In genomic region chr17:9212376-9213310, GRCh38 we compare ENCODE assay signal across 22 cellular contexts.
DNase-seq lines count a peak whose midpoint lies in the region; ATAC-seq, FAIRE-seq and TF ChIP-seq lines count a peak whose summit lies in the region.
"Had no signal": no experiment of that assay in that cellular context is flagged by ENCODE, and none has a peak within 500 bp of the region (broad histone marks: within the 10 kb centered on the region; RNA-seq: fewer than 3 reads in every experiment).

No MANE protein-coding gene starts in this region.

- H3K4me3 ChIP-seq in right cardiac atrium (ENCODE audit: low read length) (no peak overlapping the region), kidney (ENCODE audit: low read length in 2 of 2) (no peak overlapping the region)
- H3K4me3 ChIP-seq: K562 had no signal

- no peak overlapping the region for H3K9ac ChIP-seq in kidney (ENCODE audit: low read length in 2 of 2)

- H3K36me3 Mint-ChIP-seq in stimulated activated effector memory CD8-positive, alpha-beta T cell treated with anti-CD3 and anti-CD28 coated beads, Interleukin-12 subunit alpha, Interleukin-12 subunit beta, amount 100 ng/mL, for 72 hours: no peaks in the 10 kb centered on the region
- H3K36me3 Mint-ChIP-seq in WTC11: peaks cover 19% of the 10 kb centered on the region
- H3K36me3 Mint-ChIP-seq: CD14-positive monocyte had no signal

- FAIRE-seq in kidney (lab: Jason Lieb, UNC): no peak
- FAIRE-seq: A204.1, GM19239, K562 had no signal

- no peak for TF ChIP-seq CTCF in kidney (IDR thresholded peaks at IDR 0.05; ENCODE audit: borderline replicate concordance, extremely low read depth, insufficient read depth)
- TF ChIP-seq CTCF in WTC11 (IDR thresholded peaks at IDR 0.05): no peak

- H3K27me3 ChIP-seq in right cardiac atrium (ENCODE audit: control insufficient read depth, insufficient read depth): no peaks in the 10 kb centered on the region

- POLR2A ChIA-PET in WTC11 (lab: Charles Lee): no interaction called here

- H3K27ac ChIP-seq in right cardiac atrium (ENCODE audit: low read length) (no peak overlapping the region), kidney (ENCODE audit: low read depth in 2 of 2, low read length in 2 of 2) (no peak overlapping the region)

- H3K9me3 Mint-ChIP-seq in stimulated activated effector memory CD8-positive, alpha-beta T cell treated with anti-CD3 and anti-CD28 coated beads, Interleukin-12 subunit alpha, Interleukin-12 subunit beta, amount 100 ng/mL, for 72 hours: peaks cover 16% of the 10 kb centered on the region
- peaks cover 19% of the 10 kb centered on the region for H3K9me3 Mint-ChIP-seq in WTC11

- WGBS in right cardiac atrium: 89% methylated on average over 30 of the region's 30 CpGs

- intact Hi-C loops in right cardiac atrium (cut with DNase I): loop anchor here in 1 of 4 donors (5.0 kb wide), 1 partner anchor 200 kb away; no protein-coding TSS in a partner anchor
- intact Hi-C loops in left ventricle myocardium superior (cut with micrococcal nuclease): no loop called here
- intact Hi-C loops in kidney (cut with DNase I): no loop called here

- H3K27ac Mint-ChIP-seq in stimulated activated effector memory CD8-positive, alpha-beta T cell treated with anti-CD3 and anti-CD28 coated beads, Interleukin-12 subunit alpha, Interleukin-12 subunit beta, amount 100 ng/mL, for 72 hours: no peak overlapping the region
- no peak overlapping the region for H3K27ac Mint-ChIP-seq in WTC11
- H3K27ac Mint-ChIP-seq: B cell, CD14-positive monocyte had no signal

- no peaks in the 10 kb centered on the region for H3K36me3 ChIP-seq in kidney (ENCODE audit: control insufficient read depth in 1 of 2, insufficient read depth in 2 of 2, low read length in 2 of 2)

- DNase-seq in right cardiac atrium (peak in 2 of 3 donors; percentile 11 to 56), left ventricle myocardium superior (no peak), cerebellar nuclear complex (lab: John Stamatoyannopoulos, UW) (peak; percentile 81 to 93), kidney (peak; percentile 59), SW 1271 (lab: John Stamatoyannopoulos, UW) (no peak), NCI-H1105 (lab: John Stamatoyannopoulos, UW) (no peak), WTC11 (ENCODE audit: low spot score) (no peak)
- DNase-seq in stimulated activated effector memory CD8-positive, alpha-beta T cell treated with anti-CD3 and anti-CD28 coated beads, Interleukin-12 subunit alpha, Interleukin-12 subunit beta, amount 100 ng/mL, for 72 hours (ENCODE audit: low spot score in 2 of 2): no peak
- DNase-seq: EL, NCI-H1092 treated with DMSO at 0.1 percent for 48 hours, NCI-H146, NCI-H2081, NCI-H2171, NCI-H446, NCI-H526, SHP77 treated with DMSO at 0.1 percent for 48 hours had no signal

- H3K4me3 Mint-ChIP-seq in stimulated activated effector memory CD8-positive, alpha-beta T cell treated with anti-CD3 and anti-CD28 coated beads, Interleukin-12 subunit alpha, Interleukin-12 subunit beta, amount 100 ng/mL, for 72 hours: no peak overlapping the region
- no peak overlapping the region for H3K4me3 Mint-ChIP-seq in WTC11
- H3K4me3 Mint-ChIP-seq: B cell, CD14-positive monocyte had no signal

- CTCF ChIA-PET in WTC11 (lab: Charles Lee): no interaction called here

- H3K4me1 Mint-ChIP-seq in stimulated activated effector memory CD8-positive, alpha-beta T cell treated with anti-CD3 and anti-CD28 coated beads, Interleukin-12 subunit alpha, Interleukin-12 subunit beta, amount 100 ng/mL, for 72 hours: no peaks in the 10 kb centered on the region
- H3K4me1 Mint-ChIP-seq in WTC11: peaks cover 4% of the 10 kb centered on the region; the same call in 1 of the 2 replicates
- H3K4me1 Mint-ChIP-seq: B cell, CD14-positive monocyte had no signal

- H3K27me3 Mint-ChIP-seq in WTC11 (ENCODE audit: low read depth): no peaks in the 10 kb centered on the region; the same call in 1 of the 2 replicates
- H3K27me3 Mint-ChIP-seq: B cell had no signal

- H3K9me3 ChIP-seq in right cardiac atrium (ENCODE audit: control insufficient read depth, low read length) (no peaks in the 10 kb centered on the region), kidney (ENCODE audit: control insufficient read depth in 1 of 2, low read length in 2 of 2) (peaks cover 0 to 5% of the 10 kb centered on the region in 2 donors)

- ATAC-seq in right cardiac atrium (peak in 1 of 2 donors; percentile 17), left ventricle myocardium superior (no peak), WTC11 (no peak)
- ATAC-seq in stimulated activated effector memory CD8-positive, alpha-beta T cell treated with anti-CD3 and anti-CD28 coated beads, Interleukin-12 subunit alpha, Interleukin-12 subunit beta, amount 100 ng/mL, for 72 hours: peak; percentile 21
- ATAC-seq: K562, SK-N-SH treated with all-trans-retinoic acid at 6 μM for 48 hours had no signal

- H3K4me1 ChIP-seq in right cardiac atrium (ENCODE audit: control insufficient read depth, insufficient read depth, low read length) (no peaks in the 10 kb centered on the region), kidney (ENCODE audit: control insufficient read depth in 1 of 2, insufficient read depth in 1 of 2, low read depth in 1 of 2, low read length in 2 of 2) (no peaks in the 10 kb centered on the region)

TF ChIP-seq in WTC11, 78 proteins besides CTCF, POLR2A, EP300 and RAD21:
- TF ChIP-seq NR3C1 (CRISPR knock-in tag; conservative IDR thresholded peaks at IDR 0.05; ENCODE audit: low read depth) (no peak), FOXJ3 (CRISPR knock-in tag; IDR thresholded peaks at IDR 0.05; ENCODE audit: borderline replicate concordance) (no peak), FOXP4 (CRISPR knock-in tag; IDR thresholded peaks at IDR 0.05) (no peak), ZNF121 (CRISPR knock-in tag; IDR thresholded peaks at IDR 0.05) (no peak), ATF2 (CRISPR knock-in tag; IDR thresholded peaks at IDR 0.05; ENCODE audit: borderline replicate concordance, low read depth) (no peak), TP53 (CRISPR knock-in tag; IDR thresholded peaks at IDR 0.05) (no peak), NR2C2 (CRISPR knock-in tag; IDR thresholded peaks at IDR 0.05) (no peak), NFE2L1 (CRISPR knock-in tag; IDR thresholded peaks at IDR 0.05) (no peak), FOXK1 (CRISPR knock-in tag; IDR thresholded peaks at IDR 0.05) (no peak)

Comparison
In these comparisons a context has a peak if more than half of its experiments do, and no peak if none do; other contexts are left out.
1. DNase-seq: peak in right cardiac atrium (2 of 3), cerebellar nuclear complex (2 of 2) and kidney (single experiment); none in left ventricle myocardium superior (single experiment), stimulated activated effector memory CD8-positive, alpha-beta T cell treated with anti-CD3 and anti-CD28 coated beads, Interleukin-12 subunit alpha, Interleukin-12 subunit beta, amount 100 ng/mL, for 72 hours (0 of 2), SW 1271 (0 of 2), NCI-H1105 (single experiment) and WTC11 (single experiment).